Comparison of ENCODE assay signal across 11 cellular contexts in the genomic region with DNA sequence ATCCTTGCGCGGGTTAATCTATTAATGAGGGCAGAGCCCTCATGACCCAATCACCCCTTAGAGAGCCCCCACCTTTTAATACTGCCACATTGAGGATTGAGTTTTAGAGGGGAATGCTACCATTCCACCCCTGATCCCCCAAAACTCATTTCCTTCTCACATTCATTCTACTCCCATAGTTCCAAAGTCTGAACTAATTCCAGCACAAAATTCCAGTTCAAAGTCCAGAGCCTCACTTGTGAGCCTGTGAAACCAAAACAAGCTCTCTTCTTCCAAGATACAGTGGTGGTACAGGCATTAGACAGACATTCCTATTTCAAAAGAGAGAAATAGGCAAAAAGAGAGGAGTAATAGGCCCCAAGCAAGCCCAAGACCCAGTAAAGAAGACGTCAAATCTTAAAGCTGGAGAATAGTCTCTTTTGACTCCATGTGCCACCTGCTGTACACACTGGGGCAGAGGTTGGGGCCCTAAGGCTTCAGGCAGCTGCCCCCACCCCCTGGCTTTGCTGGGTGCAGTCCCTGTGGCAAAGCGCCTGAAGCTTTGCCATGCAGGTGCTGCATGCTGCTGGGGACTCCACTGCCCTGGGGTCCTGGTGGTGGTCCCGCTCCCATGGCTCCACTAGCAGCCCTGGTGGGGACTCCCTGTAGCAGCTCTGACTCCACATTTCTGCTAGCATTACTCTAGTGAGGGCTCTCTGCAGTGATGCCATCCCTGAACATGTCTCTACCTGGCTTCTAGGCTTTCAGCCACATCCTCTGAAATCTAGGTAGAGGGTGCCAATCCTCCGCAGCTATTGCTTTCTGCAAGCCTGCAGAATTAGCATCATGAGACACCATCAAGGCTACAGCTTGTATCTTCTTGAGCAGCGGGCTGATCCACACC. TPM values are rescaled to one million over a fixed set of nuclear protein-coding genes. Genes with fewer than 3 reads are reported as not detected.
A peak's percentile ranks its signal among the peaks of the same experiment; 100 is the strongest.
DNase-seq lines count a peak whose midpoint lies in the region; ATAC-seq and TF ChIP-seq lines count a peak whose summit lies in the region.
"Had no signal": no experiment of that assay in that cellular context is flagged by ENCODE, and none has a peak within 500 bp of the region (broad histone marks: within the 10 kb centered on the region; RNA-seq: fewer than 3 reads in every experiment).

No MANE protein-coding gene starts in this region.

- no peak overlapping the region for H2AFZ ChIP-seq in osteoblast (ENCODE audit: low read length)

- H3K27me3 ChIP-seq in foreskin keratinocyte: no peaks in the 10 kb centered on the region
- H3K27me3 ChIP-seq in transverse colon: no peaks in the 10 kb centered on the region
- H3K27me3 ChIP-seq in osteoblast (ENCODE audit: insufficient read depth, low read length): no peaks in the 10 kb centered on the region

- H3K4me3 ChIP-seq in transverse colon (no peak overlapping the region), osteoblast (ENCODE audit: insufficient read depth, low read length) (no peak overlapping the region)

- TF ChIP-seq POLR2A in transverse colon (IDR thresholded peaks at IDR 0.05): no peak

- no peaks in the 10 kb centered on the region for H4K20me1 ChIP-seq in osteoblast (ENCODE audit: insufficient read depth, low read length)

- ATAC-seq in foreskin keratinocyte: peak; percentile 74

- intact Hi-C loops in transverse colon (cut with DNase I; ENCODE audit: low total_unique reads) (no loop called here), cardiac septum (cut with DNase I) (no loop called here)

- 90 to 100% methylated on average over 2 to 7 of the region's 7 CpGs for WGBS in transverse colon (ENCODE audit: low coverage in 1 of 2), 2 donors

- no peaks in the 10 kb centered on the region for H3K79me2 ChIP-seq in osteoblast (ENCODE audit: insufficient read depth, low read length)

- H3K4me1 ChIP-seq in foreskin keratinocyte: no peaks in the 10 kb centered on the region
- peaks cover 0 to 7% (median 2%) of the 10 kb centered on the region in 4 donors for H3K4me1 ChIP-seq in transverse colon
- no peaks in the 10 kb centered on the region for H3K4me1 ChIP-seq in osteoblast (ENCODE audit: insufficient read depth, low read length)

- DNase-seq in stimulated activated CD4-positive, alpha-beta T cell treated with anti-CD3 and anti-CD28 coated beads, Interleukin-12 subunit alpha, Interleukin-12 subunit beta, amount 100 ng/mL, for 4 hours: peak; percentile 3
- no peak for DNase-seq in stimulated activated CD4-positive, alpha-beta T cell treated with anti-CD3 and anti-CD28 coated beads, Interleukin-2, amount 100 ng/mL, for 48 hours
- peak; percentile 14 for DNase-seq in T follicular helper cell (ENCODE audit: low read depth)
- DNase-seq in foreskin keratinocyte: peak; percentile 48 to 68
- DNase-seq in transverse colon: peak; percentile 21
- DNase-seq in substantia nigra (lab: John Stamatoyannopoulos, UW): no peak
- DNase-seq in osteoblast (ENCODE audit: insufficient read length, low spot score, missing footprints): no peak
- DNase-seq in cardiac septum (ENCODE audit: low spot score): no peak
- DNase-seq: GDM1, NCI-H1048 had no signal

- TF ChIP-seq CTCF in foreskin keratinocyte (conservative IDR thresholded peaks at IDR 0.05) (peak; percentile 50), transverse colon (IDR thresholded peaks at IDR 0.05) (peak in 1 of 5 experiments; percentile 17), osteoblast (IDR thresholded peaks at IDR 0.05; ENCODE audit: extremely low read depth, low read depth, low read length) (no peak)

- TF ChIP-seq EP300 in transverse colon (IDR thresholded peaks at IDR 0.05; ENCODE audit: low read depth): no peak

- no peak overlapping the region for H3K4me2 ChIP-seq in osteoblast (ENCODE audit: insufficient read depth, low read length)

- no peaks in the 10 kb centered on the region for H3K9me3 ChIP-seq in transverse colon
- H3K9me3 ChIP-seq in osteoblast (ENCODE audit: low read depth, low read length): no peaks in the 10 kb centered on the region

- H3K27ac ChIP-seq in foreskin keratinocyte (no peak overlapping the region), transverse colon (peak overlapping the region in 1 of 4 donors; percentile 23), substantia nigra (ENCODE audit: low read depth, low read length, poor library complexity, severe bottlenecking) (no peak overlapping the region), osteoblast (ENCODE audit: low read depth, low read length) (no peak overlapping the region)
- H3K27ac ChIP-seq: HL-60 had no signal

- in situ Hi-C loops in transverse colon (cut with MboI; ENCODE audit: low pct_ligation_motif_present in 1 of 4, low pct_unique_long_range_greater_than_20kb in 1 of 4, low sequenced_read_pairs in 3 of 4): no loop called here

- H3K36me3 ChIP-seq in transverse colon: no peaks in the 10 kb centered on the region
- H3K36me3 ChIP-seq in osteoblast (ENCODE audit: insufficient read depth, low read length): no peaks in the 10 kb centered on the region

RNA-seq across cellular contexts. Expression of a gene that starts 41.3 kb away (rescaled TPM):
- total RNA-seq in foreskin keratinocyte (5.8 and 6.9 TPM in 2 replicates), transverse colon (10 to 100 TPM; 13.3 to 24.1 (median 23.5) TPM), osteoblast (8.3 and 10.3 TPM in 2 replicates), cardiac septum (8.9 TPM)
- polyA plus RNA-seq in foreskin keratinocyte: 2.1 and 2.2 TPM in 2 replicates

Comparison
In these comparisons a context has a peak if more than half of its experiments do, and no peak if none do; other contexts are left out.
1. DNase-seq: peak in stimulated activated CD4-positive, alpha-beta T cell treated with anti-CD3 and anti-CD28 coated beads, Interleukin-12 subunit alpha, Interleukin-12 subunit beta, amount 100 ng/mL, for 4 hours (single experiment), T follicular helper cell (single experiment), foreskin keratinocyte (2 of 2) and transverse colon (single experiment); none in stimulated activated CD4-positive, alpha-beta T cell treated with anti-CD3 and anti-CD28 coated beads, Interleukin-2, amount 100 ng/mL, for 48 hours (0 of 2), substantia nigra (0 of 49), osteoblast (single experiment) and cardiac septum (single experiment).